In genomic region chr12:53624956-53625355, GRCh38 we compare ENCODE assay signal across 8 cellular contexts. TPM values are rescaled to one million over a fixed set of nuclear protein-coding genes. Genes with fewer than 3 reads are reported as not detected.
DNase-seq lines count a peak whose midpoint lies in the region; ATAC-seq and TF ChIP-seq lines count a peak whose summit lies in the region.

No MANE protein-coding gene starts in this region.

- CTCF ChIA-PET in CD8-positive, alpha-beta T cell (lab: Charles Lee), result interaction anchor here (1.4 to 2.2 kb wide), 2 partner anchors 11 to 51 kb away, joined by 3 to 12 read pairs; partner anchors contain the start of gene ATP5MC2
- CTCF ChIA-PET in OCI-LY7 (lab: Charles Lee; ENCODE audit: unreplicated experiment) (interaction anchor here (0.5 to 1.5 kb wide), 2 partner anchors 51 to 64 kb away, joined by 3 to 5 read pairs; partner anchors contain the start of gene ATP5MC2), HEK293T (lab: Yijun Ruan, JAX) (no interaction called here)

- H3K27ac ChIP-seq in CD8-positive, alpha-beta T cell (ENCODE audit: low read depth, low read length), result no peak overlapping the region
- H3K27ac ChIP-seq in OCI-LY7 (ENCODE audit: low read depth, low read length, poor library complexity, severe bottlenecking) (peak overlapping the region; percentile 35), neutrophil (peak overlapping the region; percentile 88)

- TF ChIP-seq CTCF in CD8-positive, alpha-beta T cell (IDR thresholded peaks at IDR 0.05), result no peak
- TF ChIP-seq CTCF in OCI-LY7 (conservative IDR thresholded peaks at IDR 0.05; ENCODE audit: low read length) (no peak), neutrophil (IDR thresholded peaks at IDR 0.05) (no peak)

- POLR2A ChIA-PET in CD8-positive, alpha-beta T cell (lab: Charles Lee), result interaction anchor here (1.1 to 1.4 kb wide), 2 partner anchors 21 to 124 kb away, joined by 3 to 5 read pairs; partner anchors contain the start of gene TARBP2
- POLR2A ChIA-PET in OCI-LY7 (lab: Charles Lee) (interaction anchor here (0.7 to 1.6 kb wide), 5 partner anchors 8 to 603 kb away, joined by 3 to 6 read pairs (median 3); partner anchors contain the start of gene TARBP2), HEK293T (lab: Yijun Ruan, JAX) (interaction anchor here (0.8 to 6.6 kb wide), 3 partner anchors 51 to 245 kb away, joined by 3 to 71 read pairs (median 4); partner anchors contain the start of genes ATP5MC2 and SP1)

- peaks cover 30% of the 10 kb centered on the region for H3K4me1 ChIP-seq in CD8-positive, alpha-beta T cell (ENCODE audit: insufficient read depth, low read length)
- peaks cover 29% of the 10 kb centered on the region for H3K4me1 ChIP-seq in OCI-LY7 (ENCODE audit: insufficient read depth, low read length, poor library complexity, severe bottlenecking)
- peaks cover 23% of the 10 kb centered on the region for H3K4me1 ChIP-seq in endocrine pancreas (ENCODE audit: control insufficient read depth, insufficient read depth, low read length)
- peaks cover 41 to 42% of the 10 kb centered on the region in 2 experiments for H3K4me1 ChIP-seq in neutrophil (ENCODE audit: control insufficient read depth in 1 of 2, insufficient read depth in 1 of 2, low read depth in 1 of 2, low read length in 1 of 2)

- H3K9me3 Mint-ChIP-seq in CD8-positive, alpha-beta T cell, result no peaks in the 10 kb centered on the region

- ATAC-seq in CD8-positive, alpha-beta T cell, result no peak
- ATAC-seq in HG03439 (IDR thresholded peaks at IDR 0.05; ENCODE audit: unreplicated experiment), result no peak
- ATAC-seq in HG02642 (IDR thresholded peaks at IDR 0.05; ENCODE audit: poor library complexity, unreplicated experiment), result no peak

- intact Hi-C loops in CD8-positive, alpha-beta T cell (cut with DNase I, micrococcal nuclease), result loop anchor here in 1 of 2 experiments (5.0 kb wide), 1 partner anchor 173 kb away; the partner anchor contains the start of gene PCBP2
- intact Hi-C loops in OCI-LY7 (cut with micrococcal nuclease; ENCODE audit: unreplicated experiment), result loop anchor here (5.0 kb wide), 2 partner anchors 127 to 243 kb away; partner anchors contain the start of genes CISTR and SP1

- BruUV-seq in OCI-LY7 (replicated peaks; lab: Mats Ljungman, UMichigan), result no TSS peak

- H3K27me3 Mint-ChIP-seq in CD8-positive, alpha-beta T cell (ENCODE audit: low read depth), result no peaks in the 10 kb centered on the region

- peaks cover 47% of the 10 kb centered on the region for H3K79me2 ChIP-seq in OCI-LY7 (ENCODE audit: insufficient read depth, low read depth, low read length)

- H3K4me1 Mint-ChIP-seq in CD8-positive, alpha-beta T cell (ENCODE audit: low read depth), result peaks cover 49% of the 10 kb centered on the region

- H3K9me2 ChIP-seq in OCI-LY7 (ENCODE audit: insufficient read depth, low read length), result no peaks in the 10 kb centered on the region

- H3K4me2 ChIP-seq in OCI-LY7 (ENCODE audit: low read length), result peak overlapping the region; percentile 97

- no peaks in the 10 kb centered on the region for H3K9me3 ChIP-seq in CD8-positive, alpha-beta T cell (ENCODE audit: low read length)
- H3K9me3 ChIP-seq in OCI-LY7 (ENCODE audit: low read length), result no peaks in the 10 kb centered on the region
- no peaks in the 10 kb centered on the region for H3K9me3 ChIP-seq in endocrine pancreas (ENCODE audit: control insufficient read depth, low read length)
- H3K9me3 ChIP-seq in neutrophil, result no peaks in the 10 kb centered on the region

- H3K36me3 Mint-ChIP-seq in CD8-positive, alpha-beta T cell, result peaks cover 15% of the 10 kb centered on the region

- H3K4me3 Mint-ChIP-seq in CD8-positive, alpha-beta T cell, result peak overlapping the region; percentile 93

- peak overlapping the region; percentile 69 for H3K9ac ChIP-seq in endocrine pancreas (ENCODE audit: control insufficient read depth, insufficient read depth, low read length)

- H3K27ac Mint-ChIP-seq in CD8-positive, alpha-beta T cell, result peak overlapping the region; percentile 98

- no peaks in the 10 kb centered on the region for H4K20me1 ChIP-seq in OCI-LY7 (ENCODE audit: insufficient read depth, low read length)

- peak overlapping the region; percentile 90 for H3K4me3 ChIP-seq in CD8-positive, alpha-beta T cell (ENCODE audit: low read depth, low read length)
- H3K4me3 ChIP-seq in OCI-LY7 (ENCODE audit: low read depth, low read length, poor library complexity, severe bottlenecking), result peak overlapping the region; percentile 90
- H3K4me3 ChIP-seq in endocrine pancreas (ENCODE audit: control insufficient read depth, insufficient read depth, low read length), result peak overlapping the region; percentile 96
- peak overlapping the region; percentile 68 to 69 for H3K4me3 ChIP-seq in neutrophil (ENCODE audit: low read depth in 1 of 2, low read length in 1 of 2)

- H2AFZ ChIP-seq in OCI-LY7 (ENCODE audit: low read length), result no peak overlapping the region

- no peak for DNase-seq in CD8-positive, alpha-beta T cell
- peak; percentile 24 for DNase-seq in OCI-LY7 (ENCODE audit: low spot score)
- DNase-seq in GDM1 (lab: John Stamatoyannopoulos, UW), result no peak
- DNase-seq in HEK293T (ENCODE audit: extremely low spot score), result no peak

- no peaks in the 10 kb centered on the region for H3K27me3 ChIP-seq in CD8-positive, alpha-beta T cell (ENCODE audit: insufficient read depth, low read length)
- no peaks in the 10 kb centered on the region for H3K27me3 ChIP-seq in endocrine pancreas (ENCODE audit: control insufficient read depth, insufficient read depth, low read length)
- H3K27me3 ChIP-seq in neutrophil, result no peaks in the 10 kb centered on the region

- H3K36me3 ChIP-seq in CD8-positive, alpha-beta T cell (ENCODE audit: insufficient read depth, low read length), result no peaks in the 10 kb centered on the region
- no peaks in the 10 kb centered on the region for H3K36me3 ChIP-seq in OCI-LY7 (ENCODE audit: insufficient read depth, low read length)
- no peaks in the 10 kb centered on the region for H3K36me3 ChIP-seq in endocrine pancreas (ENCODE audit: control insufficient read depth, insufficient read depth, low read length)
- H3K36me3 ChIP-seq in neutrophil, result no peaks in the 10 kb centered on the region

TF ChIP-seq in HEK293T, 16 proteins besides CTCF, POLR2A, EP300 and RAD21:
- TF ChIP-seq ARNT (IDR thresholded peaks at IDR 0.05) (no peak), SUZ12 (IDR thresholded peaks at IDR 0.05) (no peak), SP1 (IDR thresholded peaks at IDR 0.05) (no peak), ELF4 (IDR thresholded peaks at IDR 0.05) (no peak)

RNA-seq across cellular contexts. Expression of gene ATF7, which starts 1.2 kb away (rescaled TPM):
- total RNA-seq in CD8-positive, alpha-beta T cell, result 10 to 100 TPM in 1 of 2 experiments, 1 to 10 TPM in 1; 9.1 to 13.2 TPM
- 5.9 and 6.8 TPM in 2 replicates for total RNA-seq in OCI-LY7 (2014; rRNA removed; shearing (Covaris generic))
- total RNA-seq in OCI-LY7 (2022), result 23.2 and 26.5 TPM in 2 replicates

RNA-seq across cellular contexts. Expression of gene ATP5MC2, which starts 50.9 kb away (rescaled TPM):
- 100 to 1,000 TPM; 220 to 229 TPM for total RNA-seq in CD8-positive, alpha-beta T cell
- 423 and 500 TPM in 2 replicates for total RNA-seq in OCI-LY7 (2014; rRNA removed; shearing (Covaris generic))
- 374 and 417 TPM in 2 replicates for total RNA-seq in OCI-LY7 (2022)
